19 cellular contexts compared by ENCODE assay signal in genomic region chr16:65728172-65728571, GRCh38.
DNase-seq lines count a peak whose midpoint lies in the region; ATAC-seq, FAIRE-seq and TF ChIP-seq lines count a peak whose summit lies in the region.
"Had no signal": no experiment of that assay in that cellular context is flagged by ENCODE, and none has a peak within 500 bp of the region (broad histone marks: within the 10 kb centered on the region; RNA-seq: fewer than 3 reads in every experiment).

No MANE protein-coding gene starts in this region.

- peak overlapping the region; percentile 2 for H2AFZ ChIP-seq in keratinocyte (ENCODE audit: control insufficient read depth, low read length)
- H2AFZ ChIP-seq in PC-3 (ENCODE audit: low read length): no peak overlapping the region

- no peaks in the 10 kb centered on the region for H3K79me2 ChIP-seq in keratinocyte (ENCODE audit: control insufficient read depth, insufficient read depth, low read length)
- no peaks in the 10 kb centered on the region for H3K79me2 ChIP-seq in PC-3 (ENCODE audit: low read length)

- H3K4me2 ChIP-seq in keratinocyte (ENCODE audit: control insufficient read depth, extremely low read depth, insufficient read depth, low read depth, low read length): no peak overlapping the region
- H3K4me2 ChIP-seq in PC-3 (ENCODE audit: low read length): no peak overlapping the region

- BruUV-seq in PC-3 (replicated peaks; lab: Mats Ljungman, UMichigan): no TSS peak

- FAIRE-seq in keratinocyte (lab: Jason Lieb, UNC): peak; percentile 89
- FAIRE-seq: GM18507, kidney had no signal

- H3K36me3 ChIP-seq in heart right ventricle (no peaks in the 10 kb centered on the region), ectodermal cell (ENCODE audit: control insufficient read depth, insufficient read depth, low read length) (no peaks in the 10 kb centered on the region), keratinocyte (ENCODE audit: control insufficient read depth in 2 of 2, extremely low read depth in 1 of 2, insufficient read depth in 2 of 2, low read length in 2 of 2) (no peaks in the 10 kb centered on the region), testis (ENCODE audit: low read depth, missing control alignments) (no peaks in the 10 kb centered on the region), PC-3 (ENCODE audit: low read depth, low read length) (no peaks in the 10 kb centered on the region)
- H3K36me3 ChIP-seq: HAP-1, vagina had no signal

- dilution Hi-C loops in keratinocyte (cut with MboI; ENCODE audit: extremely low pct_ligation_motif_present, low sequenced_read_pairs): no loop called here

- POLR2A ChIA-PET in PC-3 (lab: Charles Lee; ENCODE audit: unreplicated experiment): no interaction called here

- TF ChIP-seq CTCF in heart right ventricle (IDR thresholded peaks at IDR 0.05): no peak
- TF ChIP-seq CTCF in keratinocyte (optimal IDR thresholded peaks at IDR 0.05 in 1 of 3, IDR thresholded peaks at IDR 0.05 in 1 of 3, conservative IDR thresholded peaks at IDR 0.05 in 1 of 3; ENCODE audit: extremely low read depth in 1 of 3, insufficient read depth in 2 of 3, low read length in 3 of 3): no peak
- no peak for TF ChIP-seq CTCF in testis (IDR thresholded peaks at IDR 0.05)
- TF ChIP-seq CTCF in PC-3 (conservative IDR thresholded peaks at IDR 0.05; ENCODE audit: low read depth, low read length): no peak

- H4K20me1 ChIP-seq in keratinocyte (ENCODE audit: control insufficient read depth, extremely low read depth, insufficient read depth, low read length) (no peaks in the 10 kb centered on the region), PC-3 (ENCODE audit: low read length) (no peaks in the 10 kb centered on the region)

- H3K4me1 ChIP-seq in heart right ventricle: peaks cover 0 to 27% (median 9%) of the 10 kb centered on the region in 9 donors
- peaks cover 4% of the 10 kb centered on the region for H3K4me1 ChIP-seq in ectodermal cell (ENCODE audit: control insufficient read depth, insufficient read depth, low read length)
- peaks cover 14% of the 10 kb centered on the region for H3K4me1 ChIP-seq in keratinocyte (ENCODE audit: control insufficient read depth, extremely low read depth, insufficient read depth, low read length)
- peaks cover 13% of the 10 kb centered on the region for H3K4me1 ChIP-seq in testis
- peaks cover 15% of the 10 kb centered on the region for H3K4me1 ChIP-seq in PC-3 (ENCODE audit: insufficient read depth, low read length)
- H3K4me1 ChIP-seq: HAP-1, vagina had no signal

- DNase-seq in heart right ventricle (peak in 1 of 2 donors; percentile 19), Right ventricle myocardium inferior (ENCODE audit: missing footprints) (no peak), keratinocyte (ENCODE audit: low read depth, low spot score) (peak; percentile 38), testis (peak; percentile 49), NCI-H2227 (lab: John Stamatoyannopoulos, UW; ENCODE audit: unreplicated experiment) (no peak), PC-3 (no peak)
- DNase-seq: activated CD4-positive, alpha-beta T cell treated with anti-CD3 and anti-CD28 coated beads for 36 hours; activated effector memory CD4-positive, alpha-beta T cell treated with Interleukin-2 at 50 U/mL for 16 hours; Karpas-422; kidney; NCI-H345; occipital lobe; SHP77 treated with DMSO at 0.1 percent for 48 hours; stimulated activated CD4-positive, alpha-beta T cell treated with anti-CD3 and anti-CD28 coated beads, Interleukin-2, amount 100 ng/mL, for 48 hours had no signal

- WGBS in heart right ventricle, 2 donors: 61 to 68% methylated on average over 3 of the region's 3 CpGs
- WGBS in ectodermal cell, 2 experiments: 14 to 19% methylated on average over 3 of the region's 3 CpGs
- 45 to 70% methylated on average over 3 of the region's 3 CpGs for WGBS in testis, 2 donors

- no peaks in the 10 kb centered on the region for H3F3A ChIP-seq in PC-3 (ENCODE audit: low read length, unreplicated experiment)

- H3K27ac ChIP-seq in heart right ventricle: no peak overlapping the region
- H3K27ac ChIP-seq in ectodermal cell (ENCODE audit: insufficient read depth, low read depth, low read length, poor library complexity, severe bottlenecking): peak overlapping the region; percentile 76
- no peak overlapping the region for H3K27ac ChIP-seq in keratinocyte (ENCODE audit: control insufficient read depth, insufficient read depth, low read length)
- no peak overlapping the region for H3K27ac ChIP-seq in testis
- H3K27ac ChIP-seq in PC-3 (ENCODE audit: low read length): no peak overlapping the region
- H3K27ac ChIP-seq: vagina had no signal

- H3K9me1 ChIP-seq in keratinocyte (ENCODE audit: control insufficient read depth, extremely low read depth, insufficient read depth, low read length): no peaks in the 10 kb centered on the region

- H3K4me3 ChIP-seq in heart right ventricle: no peak overlapping the region
- H3K4me3 ChIP-seq in ectodermal cell (ENCODE audit: insufficient read depth, low read depth, low read length): no peak overlapping the region
- no peak overlapping the region for H3K4me3 ChIP-seq in keratinocyte (ENCODE audit: control insufficient read depth in 2 of 3, extremely low read depth in 1 of 3, insufficient read depth in 2 of 3, low read depth in 1 of 3, low read length in 3 of 3)
- H3K4me3 ChIP-seq in testis: no peak overlapping the region
- no peak overlapping the region for H3K4me3 ChIP-seq in PC-3 (ENCODE audit: low read length)
- H3K4me3 ChIP-seq: HAP-1, vagina had no signal

- ATAC-seq in heart right ventricle (peak; percentile 52 to 89 (median 76)), Right ventricle myocardium inferior (no peak), HG02840 (IDR thresholded peaks at IDR 0.05; ENCODE audit: low FRiP score, unreplicated experiment) (no peak), PC-3 (no peak)
- ATAC-seq: activated CD4-positive, alpha-beta T cell treated with anti-CD3 and anti-CD28 coated beads for 36 hours had no signal

- CTCF ChIA-PET in PC-3 (lab: Charles Lee): no interaction called here

- no peak for TF ChIP-seq POLR2A in testis (IDR thresholded peaks at IDR 0.05)

- no peaks in the 10 kb centered on the region for H3K9me2 ChIP-seq in PC-3 (replicated peaks; ENCODE audit: low read length)

- H3K9me3 ChIP-seq in heart right ventricle: peaks cover 0 to 12% (median 0%) of the 10 kb centered on the region in 11 donors
- no peaks in the 10 kb centered on the region for H3K9me3 ChIP-seq in ectodermal cell (ENCODE audit: control insufficient read depth, low read length)
- no peaks in the 10 kb centered on the region for H3K9me3 ChIP-seq in keratinocyte (ENCODE audit: control insufficient read depth, low read depth, low read length)
- no peaks in the 10 kb centered on the region for H3K9me3 ChIP-seq in testis
- H3K9me3 ChIP-seq in PC-3 (ENCODE audit: low read length): no peaks in the 10 kb centered on the region
- H3K9me3 ChIP-seq: HAP-1, vagina had no signal

- intact Hi-C loops in heart right ventricle (cut with DNase I) (no loop called here), Right ventricle myocardium inferior (cut with DNase I) (no loop called here), testis (cut with DNase I; ENCODE audit: low total_unique reads) (no loop called here), PC-3 (cut with micrococcal nuclease) (no loop called here)

- H3K9ac ChIP-seq in keratinocyte (ENCODE audit: control insufficient read depth, extremely low read depth, insufficient read depth, low read length) (no peak overlapping the region), PC-3 (ENCODE audit: low read length) (no peak overlapping the region)

- H3K27me3 ChIP-seq in heart right ventricle (peaks cover 0 to 8% (median 0%) of the 10 kb centered on the region in 7 donors), ectodermal cell (ENCODE audit: control insufficient read depth, insufficient read depth, low read length, poor library complexity, severe bottlenecking) (no peaks in the 10 kb centered on the region), keratinocyte (ENCODE audit: control insufficient read depth, extremely low read depth, insufficient read depth, low read length) (no peaks in the 10 kb centered on the region), testis (no peaks in the 10 kb centered on the region), PC-3 (ENCODE audit: low read length) (no peaks in the 10 kb centered on the region)
- H3K27me3 ChIP-seq: vagina had no signal

Comparison
In these comparisons a context has a peak if more than half of its experiments do, and no peak if none do; other contexts are left out.
1. ATAC-seq: peak in heart right ventricle (8 of 8); none in Right ventricle myocardium inferior (single experiment), HG02840 (single experiment) and PC-3 (single experiment).
2. DNase-seq: peak in keratinocyte (single experiment) and testis (single experiment); none in Right ventricle myocardium inferior (single experiment), NCI-H2227 (single experiment) and PC-3 (single experiment).